Comparison of ENCODE assay signal across 8 cellular contexts in the genomic region with DNA sequence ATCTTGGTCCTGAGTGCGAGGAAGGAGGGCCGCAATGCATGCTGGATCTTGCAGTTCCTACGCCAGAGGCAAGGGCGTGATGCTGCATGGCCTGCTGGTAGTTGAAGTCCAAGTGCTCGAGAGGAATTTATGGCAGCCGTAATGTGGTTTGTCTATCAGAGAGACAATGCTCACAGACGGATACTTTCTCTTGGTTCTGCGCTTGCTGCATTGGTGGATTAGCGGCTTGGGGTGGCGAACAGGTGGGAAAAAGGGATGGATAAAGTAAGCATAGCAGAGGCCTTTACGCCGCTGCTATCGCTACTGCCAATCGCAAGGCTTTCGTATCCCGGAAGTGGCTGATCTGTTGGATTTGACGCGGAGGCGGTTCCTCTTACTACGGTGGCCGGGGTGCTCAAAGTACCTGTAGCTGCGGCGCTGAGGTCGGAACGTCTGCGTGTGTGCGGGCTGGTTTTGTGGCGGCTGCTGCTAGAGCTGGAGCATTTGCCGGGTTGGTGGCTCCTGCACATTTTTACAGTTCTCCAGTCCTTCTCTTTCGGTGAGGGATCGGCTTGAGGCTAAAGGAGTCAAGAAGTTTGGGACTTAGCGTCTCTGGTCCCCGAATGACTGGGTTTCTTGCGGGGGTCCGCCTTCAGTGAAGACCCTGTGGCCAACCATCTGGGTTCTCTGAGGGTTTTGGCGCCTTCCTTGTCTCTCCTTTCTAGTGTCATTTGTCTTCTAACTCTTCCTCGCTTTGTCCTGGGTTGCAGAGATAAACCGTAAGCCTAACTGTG. TPM values are rescaled to one million over a fixed set of nuclear protein-coding genes. Genes with fewer than 3 reads are reported as not detected.
DNase-seq lines count a peak whose midpoint lies in the region; ATAC-seq, FAIRE-seq and TF ChIP-seq lines count a peak whose summit lies in the region.

A gene with protein sequence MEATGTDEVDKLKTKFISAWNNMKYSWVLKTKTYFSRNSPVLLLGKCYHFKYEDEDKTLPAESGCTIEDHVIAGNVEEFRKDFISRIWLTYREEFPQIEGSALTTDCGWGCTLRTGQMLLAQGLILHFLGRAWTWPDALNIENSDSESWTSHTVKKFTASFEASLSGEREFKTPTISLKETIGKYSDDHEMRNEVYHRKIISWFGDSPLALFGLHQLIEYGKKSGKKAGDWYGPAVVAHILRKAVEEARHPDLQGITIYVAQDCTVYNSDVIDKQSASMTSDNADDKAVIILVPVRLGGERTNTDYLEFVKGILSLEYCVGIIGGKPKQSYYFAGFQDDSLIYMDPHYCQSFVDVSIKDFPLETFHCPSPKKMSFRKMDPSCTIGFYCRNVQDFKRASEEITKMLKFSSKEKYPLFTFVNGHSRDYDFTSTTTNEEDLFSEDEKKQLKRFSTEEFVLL (plus strand): TSS at position 397 of the 773 bp plus-strand sequence. CDS start 19,655 bp downstream, outside the sequence.

- FAIRE-seq in HTR-8/SVneo (lab: Jason Lieb, UNC), result peak; percentile 72
- FAIRE-seq in endometrium (lab: Jason Lieb, UNC), result peak; percentile 95

- peak within 1 kb of the TSS; percentile 61 for H3K4me3 ChIP-seq in Caco-2 (ENCODE audit: low read depth, low read length)

- no peaks in the 10 kb centered on the region for H3K36me3 ChIP-seq in Caco-2 (ENCODE audit: control insufficient read depth, insufficient read depth, low read length)

- H3K36me3 Mint-ChIP-seq in Caco-2 (ENCODE audit: insufficient read depth, unreplicated experiment), result no peaks in the 10 kb centered on the region

- H3K4me1 Mint-ChIP-seq in Caco-2 (ENCODE audit: low read depth, unreplicated experiment), result no peaks in the 10 kb centered on the region

- ATAC-seq in GM21381 (IDR thresholded peaks at IDR 0.05; ENCODE audit: unreplicated experiment), result peak; percentile 96

- H3K9me3 Mint-ChIP-seq in Caco-2 (ENCODE audit: unreplicated experiment), result no peaks in the 10 kb centered on the region

- no peaks in the 10 kb centered on the region for H3K27me3 ChIP-seq in Caco-2 (replicated peaks; ENCODE audit: control insufficient read depth, insufficient read depth, low read length)

- no peaks in the 10 kb centered on the region for H3K27me3 Mint-ChIP-seq in Caco-2 (ENCODE audit: insufficient read depth, unreplicated experiment)

- DNase-seq in Caco-2 (peak; percentile 89 to 95), HTR-8/SVneo (ENCODE audit: insufficient read length, low spot score) (peak; percentile 89), NOMO-1 treated with DMSO at 0.1 percent for 48 hours (lab: John Stamatoyannopoulos, UW; ENCODE audit: unreplicated experiment) (peak; percentile 96), mesenteric fat pad (ENCODE audit: low spot score) (peak; percentile 95)
- peak; percentile 52 to 79 (median 65) for DNase-seq in activated CD8-positive, alpha-beta memory T cell treated with anti-CD3 and anti-CD28 coated beads for 48 hours (ENCODE audit: low read depth in 2 of 3, low spot score in 2 of 3)
- DNase-seq in stimulated activated CD8-positive, alpha-beta memory T cell treated with anti-CD3 and anti-CD28 coated beads, Interleukin-15, amount 100 ng/mL, for 24 hours (ENCODE audit: low read depth), result peak; percentile 64

- no peak within 1 kb of the TSS for H3K27ac Mint-ChIP-seq in Caco-2 (ENCODE audit: unreplicated experiment)

- no peaks in the 10 kb centered on the region for H3K9me3 ChIP-seq in Caco-2

- BruUV-seq in Caco-2 (replicated peaks; lab: Mats Ljungman, UMichigan), result no TSS peak

- TF ChIP-seq CTCF in Caco-2 (IDR thresholded peaks at IDR 0.05; ENCODE audit: insufficient read depth in 1 of 2, low read depth in 1 of 2, low read length in 1 of 2, severe bottlenecking in 1 of 2, unreplicated experiment in 1 of 2), result no peak

- POLR2A ChIA-PET in Caco-2 (lab: Charles Lee), result no interaction called here

- H3K4me3 Mint-ChIP-seq in Caco-2 (ENCODE audit: unreplicated experiment), result no peak within 1 kb of the TSS

- intact Hi-C loops in Caco-2 (cut with micrococcal nuclease; ENCODE audit: unreplicated experiment), result no loop called here

- CTCF ChIA-PET in Caco-2 (lab: Charles Lee), result no interaction called here

- H3K4me1 ChIP-seq in Caco-2, result no peaks in the 10 kb centered on the region

RNA-seq across cellular contexts. Expression of the gene that starts here (rescaled TPM):
- total RNA-seq in Caco-2 (2022) (6.8 and 7.4 TPM in 2 replicates), mesenteric fat pad (12.3 TPM)

Comparison
In these comparisons a context has a peak if more than half of its experiments do, and no peak if none do; other contexts are left out.
1. Peak in every context shown above with its lines: DNase-seq, ATAC-seq and H3K4me3 ChIP-seq.